ENCODE assay signal across 9 cellular contexts in genomic region chr2:8551622-8552074, GRCh38.
DNase-seq lines count a peak whose midpoint lies in the region; ATAC-seq, FAIRE-seq and TF ChIP-seq lines count a peak whose summit lies in the region.
"Had no signal": no experiment of that assay in that cellular context is flagged by ENCODE, and none has a peak within 500 bp of the region (broad histone marks: within the 10 kb centered on the region; RNA-seq: fewer than 3 reads in every experiment).

No MANE protein-coding gene starts in this region.

- H3K27me3 Mint-ChIP-seq in natural killer cell (ENCODE audit: low read depth in 2 of 2) = peaks cover 0 to 2% of the 10 kb centered on the region in 2 donors

- no peaks in the 10 kb centered on the region for H3K36me3 Mint-ChIP-seq in natural killer cell

- DNase-seq in GM18507 (ENCODE audit: extremely low spot score, insufficient read length, low read depth) (no peak), NCI-H526 treated with DMSO at 0.1 percent for 48 hours (lab: John Stamatoyannopoulos, UW) (peak; percentile 29), natural killer cell (no peak), kidney (no peak), DMS114 treated with DMSO at 0.1 percent for 48 hours (lab: John Stamatoyannopoulos, UW; ENCODE audit: unreplicated experiment) (no peak), GM19238 (ENCODE audit: insufficient read length, low spot score) (no peak), NCI-H2196 treated with DMSO at 0.1 percent for 48 hours (lab: John Stamatoyannopoulos, UW; ENCODE audit: unreplicated experiment) (no peak)

- H3K4me1 ChIP-seq in kidney (ENCODE audit: control insufficient read depth in 1 of 2, insufficient read depth in 1 of 2, low read depth in 1 of 2, low read length in 2 of 2) = no peaks in the 10 kb centered on the region

- peak; percentile 73 for FAIRE-seq in GM18507 (lab: Jason Lieb, UNC)
- FAIRE-seq in kidney (lab: Jason Lieb, UNC) = no peak

- H3K9me3 Mint-ChIP-seq in natural killer cell = no peaks in the 10 kb centered on the region

- intact Hi-C loops in natural killer cell (cut with micrococcal nuclease) (no loop called here), kidney (cut with DNase I) (no loop called here)

- no peak overlapping the region for H3K9ac ChIP-seq in kidney (ENCODE audit: low read length in 2 of 2)
- H3K9ac ChIP-seq: KMS-11 had no signal

- H3K4me3 ChIP-seq in kidney (ENCODE audit: low read length in 2 of 2) = no peak overlapping the region

- H3K9me3 ChIP-seq in kidney (ENCODE audit: control insufficient read depth in 1 of 2, low read length in 2 of 2) = no peaks in the 10 kb centered on the region

- H3K4me3 Mint-ChIP-seq in natural killer cell = no peak overlapping the region

- ATAC-seq in GM21737 (IDR thresholded peaks at IDR 0.05; ENCODE audit: unreplicated experiment) = peak; percentile 44
- peak in 2 of 3 donors; percentile 48 to 61 for ATAC-seq in natural killer cell

- peaks cover 19 to 30% of the 10 kb centered on the region in 2 donors for H3K4me1 Mint-ChIP-seq in natural killer cell

- H3K36me3 ChIP-seq in kidney (ENCODE audit: control insufficient read depth in 1 of 2, insufficient read depth in 2 of 2, low read length in 2 of 2) = no peaks in the 10 kb centered on the region

- no peak overlapping the region for H3K27ac ChIP-seq in kidney (ENCODE audit: low read depth in 2 of 2, low read length in 2 of 2)
- H3K27ac ChIP-seq: KMS-11 had no signal

- TF ChIP-seq CTCF in natural killer cell (IDR thresholded peaks at IDR 0.05) (no peak), kidney (IDR thresholded peaks at IDR 0.05; ENCODE audit: borderline replicate concordance, extremely low read depth, insufficient read depth) (no peak)

- peak overlapping the region in 1 of 2 donors; percentile 51 for H3K27ac Mint-ChIP-seq in natural killer cell
